1 cellular context compared by ENCODE assay signal in the genomic region with DNA sequence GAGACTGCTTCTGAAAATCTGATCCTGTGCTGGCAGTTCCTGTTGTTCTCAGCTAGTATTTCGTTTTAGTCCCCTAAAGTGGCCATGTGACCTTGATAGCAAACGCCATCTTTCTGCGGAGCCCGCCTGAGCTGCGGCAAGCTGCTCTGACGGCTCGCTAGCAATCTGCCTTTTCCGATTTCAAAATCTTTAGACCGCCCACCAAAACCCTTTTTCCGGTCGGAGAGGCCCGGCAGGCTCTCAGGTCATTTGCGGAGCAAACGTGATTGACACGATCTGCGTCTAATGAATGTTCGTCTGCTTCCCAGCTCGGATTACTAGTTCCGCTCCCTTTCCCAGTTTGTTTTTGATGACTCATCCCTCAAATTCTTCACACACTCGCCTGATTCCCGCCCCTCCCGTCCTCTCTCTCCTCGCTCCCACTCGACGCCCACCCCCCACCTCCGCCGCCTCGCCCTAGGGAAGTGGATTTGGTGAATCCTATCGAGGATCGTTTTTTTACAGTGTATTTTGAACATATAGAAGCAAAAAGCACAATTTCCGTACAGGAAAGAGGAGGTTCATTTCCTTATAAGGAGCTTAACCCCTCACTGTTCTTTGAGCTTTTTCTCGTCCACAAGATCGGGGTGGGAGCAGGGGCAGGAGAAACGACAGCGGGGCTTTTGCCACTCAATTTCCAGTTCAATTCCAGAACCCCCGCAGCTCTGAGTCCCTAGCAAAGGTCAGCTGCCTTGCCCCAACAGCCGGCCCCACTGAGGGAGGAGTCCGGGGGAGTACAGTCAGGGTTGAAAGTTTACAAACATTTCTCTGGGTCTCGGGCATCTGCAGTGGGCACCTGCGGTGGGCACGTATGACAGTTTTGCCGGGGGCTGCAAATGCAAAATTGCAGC.
TF ChIP-seq lines count a peak whose summit lies in the region.

No MANE protein-coding gene starts in this region.

TF ChIP-seq in GM12878, 131 proteins besides CTCF, POLR2A, EP300 and RAD21 (continued from another document):
- no peak for TF ChIP-seq ATF2 (IDR thresholded peaks at IDR 0.05; ENCODE audit: low read length)
- TF ChIP-seq FOXM1 (IDR thresholded peaks at IDR 0.05; ENCODE audit: low read depth, low read length): no peak
- no peak for TF ChIP-seq STAT3 (IDR thresholded peaks at IDR 0.05; ENCODE audit: low read depth, low read length)
- TF ChIP-seq, protein P1, sequence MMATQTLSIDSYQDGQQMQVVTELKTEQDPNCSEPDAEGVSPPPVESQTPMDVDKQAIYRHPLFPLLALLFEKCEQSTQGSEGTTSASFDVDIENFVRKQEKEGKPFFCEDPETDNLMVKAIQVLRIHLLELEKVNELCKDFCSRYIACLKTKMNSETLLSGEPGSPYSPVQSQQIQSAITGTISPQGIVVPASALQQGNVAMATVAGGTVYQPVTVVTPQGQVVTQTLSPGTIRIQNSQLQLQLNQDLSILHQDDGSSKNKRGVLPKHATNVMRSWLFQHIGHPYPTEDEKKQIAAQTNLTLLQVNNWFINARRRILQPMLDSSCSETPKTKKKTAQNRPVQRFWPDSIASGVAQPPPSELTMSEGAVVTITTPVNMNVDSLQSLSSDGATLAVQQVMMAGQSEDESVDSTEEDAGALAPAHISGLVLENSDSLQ (IDR thresholded peaks at IDR 0.05): peak; percentile 98
- no peak for TF ChIP-seq NFYA (IDR thresholded peaks at IDR 0.05; ENCODE audit: borderline replicate concordance, low read depth, low read length)
- TF ChIP-seq NFIC (IDR thresholded peaks at IDR 0.05; ENCODE audit: low read depth, low read length): no peak
- no peak for TF ChIP-seq MTA2 (IDR thresholded peaks at IDR 0.05; ENCODE audit: low read depth)
- TF ChIP-seq YY1 (IDR thresholded peaks at IDR 0.05; ENCODE audit: low read depth, low read length): peak; percentile 90
- peak; percentile 30; the same call in 1 of the 2 replicates for TF ChIP-seq CREM (IDR thresholded peaks at IDR 0.05; ENCODE audit: low read depth)
- TF ChIP-seq ATF7 (IDR thresholded peaks at IDR 0.05; ENCODE audit: low read depth): peak; percentile 53; the same call in 1 of the 2 replicates
- no peak for TF ChIP-seq BMI1 (IDR thresholded peaks at IDR 0.05; ENCODE audit: borderline replicate concordance)
- peak; percentile 86 for TF ChIP-seq RAD51 (IDR thresholded peaks at IDR 0.05)
- TF ChIP-seq RFX5 (IDR thresholded peaks at IDR 0.05; ENCODE audit: low read depth, low read length): no peak
- TF ChIP-seq, protein P2, sequence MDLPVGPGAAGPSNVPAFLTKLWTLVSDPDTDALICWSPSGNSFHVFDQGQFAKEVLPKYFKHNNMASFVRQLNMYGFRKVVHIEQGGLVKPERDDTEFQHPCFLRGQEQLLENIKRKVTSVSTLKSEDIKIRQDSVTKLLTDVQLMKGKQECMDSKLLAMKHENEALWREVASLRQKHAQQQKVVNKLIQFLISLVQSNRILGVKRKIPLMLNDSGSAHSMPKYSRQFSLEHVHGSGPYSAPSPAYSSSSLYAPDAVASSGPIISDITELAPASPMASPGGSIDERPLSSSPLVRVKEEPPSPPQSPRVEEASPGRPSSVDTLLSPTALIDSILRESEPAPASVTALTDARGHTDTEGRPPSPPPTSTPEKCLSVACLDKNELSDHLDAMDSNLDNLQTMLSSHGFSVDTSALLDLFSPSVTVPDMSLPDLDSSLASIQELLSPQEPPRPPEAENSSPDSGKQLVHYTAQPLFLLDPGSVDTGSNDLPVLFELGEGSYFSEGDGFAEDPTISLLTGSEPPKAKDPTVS (IDR thresholded peaks at IDR 0.05; ENCODE audit: low read depth, low read length): no peak
- no peak for TF ChIP-seq SIX5 (IDR thresholded peaks at IDR 0.05; ENCODE audit: low read depth, low read length, severe bottlenecking)
- TF ChIP-seq ZNF384 (IDR thresholded peaks at IDR 0.05; ENCODE audit: borderline replicate concordance, low read depth, low read length): no peak
- TF ChIP-seq TAF1 (IDR thresholded peaks at IDR 0.05; ENCODE audit: borderline replicate concordance, low read depth, low read length): peak; percentile 82; the same call in 1 of the 2 replicates
- no peak for TF ChIP-seq ZNF24 (IDR thresholded peaks at IDR 0.05)
- TF ChIP-seq, protein P3, sequence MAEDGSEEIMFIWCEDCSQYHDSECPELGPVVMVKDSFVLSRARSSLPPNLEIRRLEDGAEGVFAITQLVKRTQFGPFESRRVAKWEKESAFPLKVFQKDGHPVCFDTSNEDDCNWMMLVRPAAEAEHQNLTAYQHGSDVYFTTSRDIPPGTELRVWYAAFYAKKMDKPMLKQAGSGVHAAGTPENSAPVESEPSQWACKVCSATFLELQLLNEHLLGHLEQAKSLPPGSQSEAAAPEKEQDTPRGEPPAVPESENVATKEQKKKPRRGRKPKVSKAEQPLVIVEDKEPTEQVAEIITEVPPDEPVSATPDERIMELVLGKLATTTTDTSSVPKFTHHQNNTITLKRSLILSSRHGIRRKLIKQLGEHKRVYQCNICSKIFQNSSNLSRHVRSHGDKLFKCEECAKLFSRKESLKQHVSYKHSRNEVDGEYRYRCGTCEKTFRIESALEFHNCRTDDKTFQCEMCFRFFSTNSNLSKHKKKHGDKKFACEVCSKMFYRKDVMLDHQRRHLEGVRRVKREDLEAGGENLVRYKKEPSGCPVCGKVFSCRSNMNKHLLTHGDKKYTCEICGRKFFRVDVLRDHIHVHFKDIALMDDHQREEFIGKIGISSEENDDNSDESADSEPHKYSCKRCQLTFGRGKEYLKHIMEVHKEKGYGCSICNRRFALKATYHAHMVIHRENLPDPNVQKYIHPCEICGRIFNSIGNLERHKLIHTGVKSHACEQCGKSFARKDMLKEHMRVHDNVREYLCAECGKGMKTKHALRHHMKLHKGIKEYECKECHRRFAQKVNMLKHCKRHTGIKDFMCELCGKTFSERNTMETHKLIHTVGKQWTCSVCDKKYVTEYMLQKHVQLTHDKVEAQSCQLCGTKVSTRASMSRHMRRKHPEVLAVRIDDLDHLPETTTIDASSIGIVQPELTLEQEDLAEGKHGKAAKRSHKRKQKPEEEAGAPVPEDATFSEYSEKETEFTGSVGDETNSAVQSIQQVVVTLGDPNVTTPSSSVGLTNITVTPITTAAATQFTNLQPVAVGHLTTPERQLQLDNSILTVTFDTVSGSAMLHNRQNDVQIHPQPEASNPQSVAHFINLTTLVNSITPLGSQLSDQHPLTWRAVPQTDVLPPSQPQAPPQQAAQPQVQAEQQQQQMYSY (CRISPR knock-in tag; IDR thresholded peaks at IDR 0.05): no peak
- TF ChIP-seq IRF3 (IDR thresholded peaks at IDR 0.05): peak; percentile 53; the same call in 1 of the 2 replicates
- no peak for TF ChIP-seq RBBP5 (conservative IDR thresholded peaks at IDR 0.05)
- no peak for TF ChIP-seq HDAC6 (IDR thresholded peaks at IDR 0.05; ENCODE audit: unreplicated experiment)
- no peak for TF ChIP-seq SMC3 (IDR thresholded peaks at IDR 0.05; ENCODE audit: borderline replicate concordance, low read length)
- TF ChIP-seq ZNF274 (IDR thresholded peaks at IDR 0.05; ENCODE audit: insufficient read depth, insufficient read length): no peak
TF ChIP-seq in GM12878: peak in this region for 36.
